8 cellular contexts compared by ENCODE assay signal in genomic region chr12:122336015-122336946, GRCh38.
DNase-seq lines count a peak whose midpoint lies in the region; ATAC-seq, FAIRE-seq and TF ChIP-seq lines count a peak whose summit lies in the region.

No MANE protein-coding gene starts in this region.

- peaks cover 5% of the 10 kb centered on the region for H3K36me3 Mint-ChIP-seq in neural crest cell (ENCODE audit: low read depth)

- H3K4me2 ChIP-seq in DND-41 (ENCODE audit: insufficient read depth, low read length) = no peak overlapping the region

- H3K36me3 ChIP-seq in DND-41 (ENCODE audit: insufficient read depth, low read length) (peaks cover 38% of the 10 kb centered on the region), MG63 (peaks cover 72% of the 10 kb centered on the region)

- TF ChIP-seq POLR2A in GM12891 (IDR thresholded peaks at IDR 0.05; ENCODE audit: low read depth, low read length) = no peak

- H3K4me1 ChIP-seq in DND-41 (ENCODE audit: insufficient read depth, low read length) = no peaks in the 10 kb centered on the region

- H4K20me1 ChIP-seq in DND-41 (ENCODE audit: insufficient read depth, low read length) = no peaks in the 10 kb centered on the region

- H3K9ac ChIP-seq in DND-41 (ENCODE audit: low read depth, low read length) = no peak overlapping the region

- H3K27ac Mint-ChIP-seq in neural crest cell (ENCODE audit: unreplicated experiment) = no peak overlapping the region

- H3K4me3 ChIP-seq in DND-41 (ENCODE audit: low read depth in 1 of 2, low read length in 2 of 2) (no peak overlapping the region), MG63 (no peak overlapping the region), WI38 (ENCODE audit: low read depth, low read length) (no peak overlapping the region), dorsolateral prefrontal cortex (no peak overlapping the region)

- H3K4me1 Mint-ChIP-seq in neural crest cell = no peaks in the 10 kb centered on the region

- DNase-seq in DND-41 (peak; percentile 55), MG63 (peak; percentile 23), dorsolateral prefrontal cortex (no peak), neural crest cell (ENCODE audit: low read depth, low spot score) (peak; percentile 22), cortex of kidney (lab: John Stamatoyannopoulos, UW) (no peak), posterior vena cava (ENCODE audit: low spot score) (no peak), GM12891 (ENCODE audit: insufficient read length, low spot score) (no peak)

- H3K27ac ChIP-seq in DND-41 (ENCODE audit: low read length) = no peak overlapping the region
- H3K27ac ChIP-seq in dorsolateral prefrontal cortex = no peak overlapping the region

- ATAC-seq in DND-41 (ENCODE audit: insufficient read depth, low read depth) = peak; percentile 69; the same call in 2 of the 3 replicates

- FAIRE-seq in GM12891 (lab: Jason Lieb, UNC) = no peak

- intact Hi-C loops in dorsolateral prefrontal cortex (cut with DNase I) = no loop called here
- intact Hi-C loops in posterior vena cava (cut with DNase I) = no loop called here

- TF ChIP-seq CTCF in DND-41 (IDR thresholded peaks at IDR 0.05; ENCODE audit: borderline replicate concordance, extremely low read depth, low read length, poor library complexity, severe bottlenecking) (peak; percentile 72), WI38 (IDR thresholded peaks at IDR 0.05; ENCODE audit: low read depth, low read length) (peak; percentile 64), dorsolateral prefrontal cortex (IDR thresholded peaks at IDR 0.05 in 54 of 56, conservative IDR thresholded peaks at IDR 0.05 in 2 of 56; ENCODE audit: low read depth in 1 of 56, partially characterized antibody in 56 of 56) (peak in 50 of 56 donors; percentile 12 to 56 (median 40)), neural crest cell (conservative IDR thresholded peaks at IDR 0.05) (peak; percentile 75)

- no peak overlapping the region for H3K4me3 Mint-ChIP-seq in neural crest cell

- no peaks in the 10 kb centered on the region for H3K27me3 Mint-ChIP-seq in neural crest cell (ENCODE audit: low read depth)

- H3K9me3 Mint-ChIP-seq in neural crest cell = no peaks in the 10 kb centered on the region

- H3K27me3 ChIP-seq in DND-41 (ENCODE audit: insufficient read depth, low read length, poor library complexity) = no peaks in the 10 kb centered on the region
- no peaks in the 10 kb centered on the region for H3K27me3 ChIP-seq in MG63
- H3K27me3 ChIP-seq in dorsolateral prefrontal cortex = no peaks in the 10 kb centered on the region

- H3K9me3 ChIP-seq in DND-41 (ENCODE audit: insufficient read depth, low read length, severe bottlenecking) = no peaks in the 10 kb centered on the region
- no peaks in the 10 kb centered on the region for H3K9me3 ChIP-seq in MG63

- H2AFZ ChIP-seq in DND-41 (ENCODE audit: low read depth, low read length) = no peak overlapping the region

- no peaks in the 10 kb centered on the region for H3K79me2 ChIP-seq in DND-41 (ENCODE audit: insufficient read depth, low read length)

TF ChIP-seq in GM12891, 5 proteins besides CTCF, POLR2A, EP300 and RAD21:
- no peak for TF ChIP-seq PAX5 (IDR thresholded peaks at IDR 0.05; ENCODE audit: insufficient read depth, low read length, severe bottlenecking)
- TF ChIP-seq POU2F2 (IDR thresholded peaks at IDR 0.05; ENCODE audit: low read depth, low read length) = no peak
- no peak for TF ChIP-seq SPI1 (IDR thresholded peaks at IDR 0.05; ENCODE audit: low read depth, low read length)
- TF ChIP-seq POLR2AphosphoS5 (IDR thresholded peaks at IDR 0.05; ENCODE audit: low read depth, low read length) = no peak
- no peak for TF ChIP-seq TAF1 (IDR thresholded peaks at IDR 0.05; ENCODE audit: low read depth, low read length)

Comparison
In these comparisons a context has a peak if more than half of its experiments do, and no peak if none do; other contexts are left out.
1. DNase-seq: peak in DND-41 (single experiment), MG63 (single experiment) and neural crest cell (single experiment); none in dorsolateral prefrontal cortex (0 of 10), cortex of kidney (single experiment), posterior vena cava (single experiment) and GM12891 (single experiment).
2. Peak in every context shown above with its lines, with median percentiles within 50 percentile points of each other: CTCF ChIP-seq.